8 cellular contexts compared by ENCODE assay signal in genomic region chr9:91362212-91362611, GRCh38. TPM values are rescaled to one million over a fixed set of nuclear protein-coding genes. Genes with fewer than 3 reads are reported as not detected.
A peak's percentile ranks its signal among the peaks of the same experiment; 100 is the strongest.
DNase-seq lines count a peak whose midpoint lies in the region; ATAC-seq and TF ChIP-seq lines count a peak whose summit lies in the region.

No MANE protein-coding gene starts in this region.

- H3K9ac ChIP-seq in OCI-LY3 (ENCODE audit: low read length) (peak overlapping the region; percentile 45; the same call in 1 of the 2 replicates), endodermal cell (ENCODE audit: extremely low read depth, low read length, poor library complexity, severe bottlenecking) (no peak overlapping the region)

- H3K36me3 ChIP-seq in OCI-LY3 (replicated peaks; ENCODE audit: low read depth, low read length), result no peaks in the 10 kb centered on the region
- peaks cover 7% of the 10 kb centered on the region for H3K36me3 ChIP-seq in endodermal cell (ENCODE audit: control insufficient read depth, insufficient read depth, low read length)

- H3K27ac ChIP-seq in OCI-LY3 (ENCODE audit: low read length), result no peak overlapping the region
- no peak overlapping the region for H3K27ac ChIP-seq in endodermal cell (ENCODE audit: low read depth, low read length)

- DNase-seq in endodermal cell (no peak), retinal pigment epithelial cell (ENCODE audit: low read depth) (no peak), COR-L47 (lab: John Stamatoyannopoulos, UW) (no peak), NCI-H2196 treated with DMSO at 0.1 percent for 48 hours (lab: John Stamatoyannopoulos, UW; ENCODE audit: unreplicated experiment) (no peak)

- peak overlapping the region; percentile 90 for H3K4me2 ChIP-seq in OCI-LY3 (ENCODE audit: low read length)

- H3K9me3 Mint-ChIP-seq in endodermal cell, result peaks cover 8% of the 10 kb centered on the region

- TF ChIP-seq CTCF in OCI-LY3 (IDR thresholded peaks at IDR 0.05; ENCODE audit: low read depth, low read length) (no peak), endodermal cell (conservative IDR thresholded peaks at IDR 0.05) (no peak), retinal pigment epithelial cell (conservative IDR thresholded peaks at IDR 0.05; ENCODE audit: low read depth, low read length) (no peak)

- ATAC-seq in GM18517 (IDR thresholded peaks at IDR 0.05; ENCODE audit: unreplicated experiment) (peak; percentile 17), HG02973 (IDR thresholded peaks at IDR 0.05; ENCODE audit: unreplicated experiment) (no peak), GM21825 (IDR thresholded peaks at IDR 0.05; ENCODE audit: unreplicated experiment) (no peak)

- H3K4me1 ChIP-seq in OCI-LY3 (ENCODE audit: low read length), result peaks cover 31% of the 10 kb centered on the region
- H3K4me1 ChIP-seq in endodermal cell (ENCODE audit: control insufficient read depth, insufficient read depth, low read length), result peaks cover 2% of the 10 kb centered on the region

- H3K9me3 ChIP-seq in OCI-LY3 (ENCODE audit: insufficient read depth, low read length) (no peaks in the 10 kb centered on the region), endodermal cell (ENCODE audit: control insufficient read depth, low read length) (peaks cover 6% of the 10 kb centered on the region)

- H3K4me3 ChIP-seq in OCI-LY3 (ENCODE audit: low read length) (peak overlapping the region; percentile 98), endodermal cell (ENCODE audit: low read length) (peak overlapping the region; percentile 97), retinal pigment epithelial cell (ENCODE audit: low read length) (peak overlapping the region; percentile 36)

- H3K4me1 Mint-ChIP-seq in endodermal cell, result peaks cover 17% of the 10 kb centered on the region

- WGBS in endodermal cell (ENCODE audit: insufficient coverage in 1 of 2, insufficient read length in 1 of 2), 2 experiments, result 85 to 86% methylated on average over 9 to 11 of the region's 11 CpGs

- peak overlapping the region; percentile 93 for H2AFZ ChIP-seq in OCI-LY3 (ENCODE audit: low read depth, low read length)

- H3K27me3 Mint-ChIP-seq in endodermal cell (ENCODE audit: insufficient read depth), result no peaks in the 10 kb centered on the region

- peak overlapping the region; percentile 40 for H3K27ac Mint-ChIP-seq in endodermal cell

- H3K36me3 Mint-ChIP-seq in endodermal cell (ENCODE audit: low read depth), result peaks cover 8% of the 10 kb centered on the region

- peaks cover 4% of the 10 kb centered on the region; the same call in 1 of the 2 replicates for H3K79me2 ChIP-seq in OCI-LY3 (ENCODE audit: low read length)

- H3K4me3 Mint-ChIP-seq in endodermal cell, result peak overlapping the region; percentile 95

- peaks cover 18% of the 10 kb centered on the region; the same call in 1 of the 2 replicates for H4K20me1 ChIP-seq in OCI-LY3 (ENCODE audit: insufficient read depth, low read length)

- H3K27me3 ChIP-seq in OCI-LY3 (ENCODE audit: low read depth, low read length) (peaks cover 10% of the 10 kb centered on the region; the same call in 1 of the 2 replicates), endodermal cell (ENCODE audit: control insufficient read depth, insufficient read depth, low read length, poor library complexity, severe bottlenecking) (no peaks in the 10 kb centered on the region)

RNA-seq across cellular contexts. Expression of gene AUH, which starts 0.5 kb away (rescaled TPM):
- 10 to 100 TPM; 23.0 to 23.5 TPM for total RNA-seq in endodermal cell
- 15.3 TPM for polyA plus RNA-seq in endodermal cell (2013, experiment 1 of 2)
- 14.4 TPM for polyA plus RNA-seq in endodermal cell (2013, experiment 2 of 2)

Comparison
In these comparisons a context has a peak if more than half of its experiments do, and no peak if none do; other contexts are left out.
1. H3K4me3 ChIP-seq: peak in every context shown above with its lines; median percentile 98 in OCI-LY3; 97 in endodermal cell; 36 in retinal pigment epithelial cell.